In the genomic region with DNA sequence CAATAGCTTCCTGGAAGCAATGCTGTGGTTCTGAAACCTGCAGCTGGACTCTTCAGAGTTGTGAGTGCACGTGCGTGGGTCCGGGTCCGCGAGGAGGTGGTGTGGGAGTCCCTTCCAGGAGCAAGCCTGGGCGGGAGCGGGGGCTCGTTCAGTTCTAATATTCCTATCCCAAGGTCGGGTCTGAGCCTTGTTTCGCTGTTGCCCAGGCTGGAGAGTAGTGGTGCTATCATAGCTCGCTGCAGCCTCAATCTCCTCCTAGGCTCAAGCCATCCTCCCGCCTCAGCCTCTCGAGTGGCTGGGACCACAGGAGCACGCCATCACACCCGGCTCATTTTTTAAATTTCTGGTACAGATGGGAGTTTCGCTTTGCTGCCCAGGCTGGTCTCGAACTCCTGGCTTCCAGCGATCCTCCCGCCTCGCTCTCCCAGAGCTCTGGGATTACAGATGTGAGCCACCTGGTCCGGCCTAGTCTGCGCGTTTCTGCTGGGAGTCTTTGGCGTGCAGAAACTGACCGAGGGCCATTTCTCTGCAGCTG, we compare ENCODE assay signal across 8 cellular contexts. TPM values are rescaled to one million over a fixed set of nuclear protein-coding genes. Genes with fewer than 3 reads are reported as not detected.
DNase-seq lines count a peak whose midpoint lies in the region; ATAC-seq and TF ChIP-seq lines count a peak whose summit lies in the region.

No MANE protein-coding gene starts in this region.

- peak overlapping the region; percentile 77 for H3K27ac ChIP-seq in C4-2B

- H3K4me3 Mint-ChIP-seq in chondrocyte (ENCODE audit: unreplicated experiment) (peak overlapping the region; percentile 93), naive B cell (peak overlapping the region; percentile 93 to 100 (median 97))

- ATAC-seq in naive B cell (ENCODE audit: low read depth in 2 of 2), result no peak
- ATAC-seq in HG02759 (IDR thresholded peaks at IDR 0.05; ENCODE audit: unreplicated experiment), result no peak

- H3K27ac Mint-ChIP-seq in chondrocyte (ENCODE audit: unreplicated experiment) (peak overlapping the region; percentile 98), naive B cell (peak overlapping the region; percentile 91 to 99 (median 97))

- H3K9me3 Mint-ChIP-seq in chondrocyte (ENCODE audit: low read depth), result peaks cover 16% of the 10 kb centered on the region
- H3K9me3 Mint-ChIP-seq in naive B cell, result peaks cover 0 to 11% (median 0%) of the 10 kb centered on the region in 7 donors

- H3K36me3 Mint-ChIP-seq in chondrocyte (ENCODE audit: low read depth), result peaks cover 9% of the 10 kb centered on the region
- H3K36me3 Mint-ChIP-seq in naive B cell, result peaks cover 1 to 6% of the 10 kb centered on the region in 2 donors

- peak; percentile 23 for DNase-seq in LHCN-M2 (ENCODE audit: low read depth)
- DNase-seq in chondrocyte (ENCODE audit: low spot score), result no peak
- DNase-seq in naive B cell, result no peak
- DNase-seq in NCI-H146 (lab: John Stamatoyannopoulos, UW), result no peak
- no peak for DNase-seq in GM19240 (ENCODE audit: insufficient read length, low spot score)
- DNase-seq in NCI-H2196 (lab: John Stamatoyannopoulos, UW; ENCODE audit: unreplicated experiment), result no peak

- no peak for TF ChIP-seq CTCF in C4-2B (conservative IDR thresholded peaks at IDR 0.05)
- no peak for TF ChIP-seq CTCF in chondrocyte (IDR thresholded peaks at IDR 0.05)

- H3K4me1 Mint-ChIP-seq in chondrocyte (ENCODE audit: low read depth) (peaks cover 25% of the 10 kb centered on the region), naive B cell (peaks cover 11 to 46% (median 34%) of the 10 kb centered on the region in 3 donors)

- H3K27me3 Mint-ChIP-seq in chondrocyte (ENCODE audit: low read depth) (no peaks in the 10 kb centered on the region), naive B cell (peaks cover 18 to 19% (median 18%) of the 10 kb centered on the region in 3 donors)

RNA-seq across cellular contexts. Expression of a gene that starts 0.6 kb away (rescaled TPM):
- 2.2 and 3.4 TPM in 2 replicates for total RNA-seq in LHCN-M2 (2014; rRNA removed)
- polyA plus RNA-seq in LHCN-M2 (2012), result 2.3 TPM
- 8.2 to 9.3 TPM (median 8.9 TPM) in 3 replicates for total RNA-seq in chondrocyte
- polyA plus RNA-seq in naive B cell (ENCODE audit: low read depth in 6 of 6), result 10 to 100 TPM; 15.8 to 23.7 (median 17.5) TPM

RNA-seq across cellular contexts. Expression of a gene that starts 38.8 kb away (rescaled TPM):
- total RNA-seq in LHCN-M2 (2014; rRNA removed), result 1.9 and 3.2 TPM in 2 replicates
- 1.2 TPM for polyA plus RNA-seq in LHCN-M2 (2012)
- total RNA-seq in chondrocyte, result 3.2 to 6.3 TPM (median 3.8 TPM) in 3 replicates
- polyA plus RNA-seq in naive B cell (ENCODE audit: low read depth in 6 of 6), result 10 to 100 TPM in 1 of 6 donors, 1 to 10 TPM in 5; 2.9 to 11.6 (median 5.2) TPM
